In genomic region chr7:77759294-77759889, GRCh38 we compare ENCODE assay signal across 8 cellular contexts. TPM values are rescaled to one million over a fixed set of nuclear protein-coding genes. Genes with fewer than 3 reads are reported as not detected.
DNase-seq lines count a peak whose midpoint lies in the region; ATAC-seq and TF ChIP-seq lines count a peak whose summit lies in the region.

No MANE protein-coding gene starts in this region.

- H3K36me3 ChIP-seq in CD8-positive, alpha-beta T cell (ENCODE audit: insufficient read depth, low read length): no peaks in the 10 kb centered on the region
- no peaks in the 10 kb centered on the region for H3K36me3 ChIP-seq in lower lobe of right lung

- ATAC-seq in CD8-positive, alpha-beta T cell: peak; percentile 88
- ATAC-seq in lower lobe of right lung (peak; percentile 82 to 84), HG02642 (IDR thresholded peaks at IDR 0.05; ENCODE audit: poor library complexity, unreplicated experiment) (no peak)

- H3K27me3 ChIP-seq in CD8-positive, alpha-beta T cell (ENCODE audit: insufficient read depth, low read length): no peaks in the 10 kb centered on the region
- no peaks in the 10 kb centered on the region for H3K27me3 ChIP-seq in lower lobe of right lung (ENCODE audit: low read depth)

- H3K27ac Mint-ChIP-seq in CD8-positive, alpha-beta T cell: peak overlapping the region; percentile 17
- H3K27ac Mint-ChIP-seq in activated CD4-positive, alpha-beta T cell treated with anti-CD3 and anti-CD28 coated beads, Interleukin-2, amount 10 ng/mL, durations not matched to agents 7 days and 5 days: no peak overlapping the region

- peaks cover 51% of the 10 kb centered on the region for H3K4me1 Mint-ChIP-seq in CD8-positive, alpha-beta T cell (ENCODE audit: low read depth)
- peaks cover 13% of the 10 kb centered on the region for H3K4me1 Mint-ChIP-seq in activated CD4-positive, alpha-beta T cell treated with anti-CD3 and anti-CD28 coated beads, Interleukin-2, amount 10 ng/mL, durations not matched to agents 7 days and 5 days

- no peak overlapping the region for H3K4me3 Mint-ChIP-seq in CD8-positive, alpha-beta T cell
- H3K4me3 Mint-ChIP-seq in activated CD4-positive, alpha-beta T cell treated with anti-CD3 and anti-CD28 coated beads, Interleukin-2, amount 10 ng/mL, durations not matched to agents 7 days and 5 days: no peak overlapping the region

- H3K4me1 ChIP-seq in CD8-positive, alpha-beta T cell (ENCODE audit: insufficient read depth, low read length): no peaks in the 10 kb centered on the region
- H3K4me1 ChIP-seq in lower lobe of right lung: peaks cover 5% of the 10 kb centered on the region

- no peak overlapping the region for H3K4me3 ChIP-seq in CD8-positive, alpha-beta T cell (ENCODE audit: low read depth, low read length)
- H3K4me3 ChIP-seq in lower lobe of right lung: no peak overlapping the region

- CTCF ChIA-PET in CD8-positive, alpha-beta T cell (lab: Charles Lee): interaction anchor here (0.6 to 3.4 kb wide), 32 partner anchors 8 to 556 kb away, joined by 3 to 102 read pairs (median 4); partner anchors contain the start of gene RSBN1L
- CTCF ChIA-PET in activated CD4-positive, alpha-beta T cell treated with anti-CD3 and anti-CD28 coated beads, Interleukin-2, amount 10 ng/mL, durations not matched to agents 7 days and 5 days (lab: Charles Lee): interaction anchor here (0.6 to 1.3 kb wide), 3 partner anchors 13 to 108 kb away, joined by 3 to 5 read pairs (median 4); no protein-coding TSS in a partner anchor

- intact Hi-C loops in CD8-positive, alpha-beta T cell (cut with DNase I, micrococcal nuclease): loop anchor here (1.0 to 10.0 kb wide), 7 partner anchors 62 to 325 kb away; partner anchors contain the start of gene RSBN1L (in 2 of the 2)
- intact Hi-C loops in lower lobe of right lung (cut with DNase I): loop anchor here (10.0 kb wide), 1 partner anchor 105 kb away; no protein-coding TSS in a partner anchor

- H3K27me3 Mint-ChIP-seq in CD8-positive, alpha-beta T cell (ENCODE audit: low read depth): no peaks in the 10 kb centered on the region
- H3K27me3 Mint-ChIP-seq in activated CD4-positive, alpha-beta T cell treated with anti-CD3 and anti-CD28 coated beads, Interleukin-2, amount 10 ng/mL, durations not matched to agents 7 days and 5 days: no peaks in the 10 kb centered on the region

- POLR2A ChIA-PET in CD8-positive, alpha-beta T cell (lab: Charles Lee): interaction anchor here (0.9 kb wide), 1 partner anchor 63 kb away, joined by 3 read pairs; the partner anchor contains the start of gene RSBN1L
- POLR2A ChIA-PET in activated CD4-positive, alpha-beta T cell treated with anti-CD3 and anti-CD28 coated beads, Interleukin-2, amount 10 ng/mL, durations not matched to agents 7 days and 5 days (lab: Charles Lee): no interaction called here

- peaks cover 16% of the 10 kb centered on the region for H3K36me3 Mint-ChIP-seq in CD8-positive, alpha-beta T cell
- no peaks in the 10 kb centered on the region for H3K36me3 Mint-ChIP-seq in activated CD4-positive, alpha-beta T cell treated with anti-CD3 and anti-CD28 coated beads, Interleukin-2, amount 10 ng/mL, durations not matched to agents 7 days and 5 days (ENCODE audit: low read depth)

- DNase-seq in CD8-positive, alpha-beta T cell: peak; percentile 37 to 79 (median 68)
- peak; percentile 42 for DNase-seq in HCEC 1CT
- DNase-seq in NCI-H446 treated with DMSO at 0.1 percent for 48 hours (lab: John Stamatoyannopoulos, UW): peak; percentile 1
- peak; percentile 84 for DNase-seq in activated CD4-positive, alpha-beta T cell treated with anti-CD3 and anti-CD28 coated beads, Interleukin-2, amount 10 ng/mL, durations not matched to agents 7 days and 5 days
- peak; percentile 62 to 77 for DNase-seq in dermis microvascular lymphatic vessel endothelial cell (ENCODE audit: low read depth in 2 of 2)
- DNase-seq in lower lobe of right lung: no peak
- peak; percentile 50 for DNase-seq in stimulated activated CD8-positive, alpha-beta memory T cell treated with anti-CD3 and anti-CD28 coated beads, Interleukin-15, amount 100 ng/mL, for 1 hour (ENCODE audit: low read depth)

- no peak overlapping the region for H3K27ac ChIP-seq in CD8-positive, alpha-beta T cell (ENCODE audit: low read depth, low read length)
- H3K27ac ChIP-seq in lower lobe of right lung: no peak overlapping the region

- no peaks in the 10 kb centered on the region for H3K9me3 ChIP-seq in CD8-positive, alpha-beta T cell (ENCODE audit: low read length)
- no peaks in the 10 kb centered on the region for H3K9me3 ChIP-seq in lower lobe of right lung

- H3K9me3 Mint-ChIP-seq in CD8-positive, alpha-beta T cell: no peaks in the 10 kb centered on the region
- H3K9me3 Mint-ChIP-seq in activated CD4-positive, alpha-beta T cell treated with anti-CD3 and anti-CD28 coated beads, Interleukin-2, amount 10 ng/mL, durations not matched to agents 7 days and 5 days: no peaks in the 10 kb centered on the region

- peak; percentile 97 for TF ChIP-seq CTCF in CD8-positive, alpha-beta T cell (IDR thresholded peaks at IDR 0.05)
- peak; percentile 85 for TF ChIP-seq CTCF in lower lobe of right lung (IDR thresholded peaks at IDR 0.05)

RNA-seq across cellular contexts. Expression of gene TMEM60, which starts 38.8 kb away (rescaled TPM):
- total RNA-seq in CD8-positive, alpha-beta T cell: 1 to 10 TPM; 2.2 TPM
- total RNA-seq in activated CD4-positive, alpha-beta T cell treated with anti-CD3 and anti-CD28 coated beads, Interleukin-2, amount 10 ng/mL, durations not matched to agents 7 days and 5 days: 10 to 100 TPM; 15.2 to 15.9 TPM
- total RNA-seq in dermis microvascular lymphatic vessel endothelial cell (8.2 and 11.9 TPM in 2 replicates), lower lobe of right lung (24.6 TPM)

RNA-seq across cellular contexts. Expression of gene PHTF2, which starts 39.2 kb away (rescaled TPM):
- total RNA-seq in CD8-positive, alpha-beta T cell: 10 to 100 TPM; 10.2 to 14.1 TPM
- 10 to 100 TPM; 33.6 to 39.5 TPM for total RNA-seq in activated CD4-positive, alpha-beta T cell treated with anti-CD3 and anti-CD28 coated beads, Interleukin-2, amount 10 ng/mL, durations not matched to agents 7 days and 5 days
- 10.5 and 15.7 TPM in 2 replicates for total RNA-seq in dermis microvascular lymphatic vessel endothelial cell
- total RNA-seq in lower lobe of right lung: 15.2 TPM
